8 cellular contexts compared by ENCODE assay signal in genomic region chr15:92903956-92904831, GRCh38. TPM values are rescaled to one million over a fixed set of nuclear protein-coding genes. Genes with fewer than 3 reads are reported as not detected.
DNase-seq lines count a peak whose midpoint lies in the region; ATAC-seq and TF ChIP-seq lines count a peak whose summit lies in the region.

No MANE protein-coding gene starts in this region.

- peak; percentile 93 for ATAC-seq in stimulated activated naive CD8-positive, alpha-beta T cell treated with anti-CD3 and anti-CD28 coated beads, Interleukin-15, Interleukin-2, amounts not matched to agents 100 U/mL and 50 U/mL, for 24 hours

- H3K36me3 Mint-ChIP-seq in H9 (ENCODE audit: insufficient read depth in 1 of 3, low read depth in 3 of 3) = peaks cover 23 to 50% (median 41%) of the 10 kb centered on the region in 3 experiments
- peaks cover 38% of the 10 kb centered on the region for H3K36me3 Mint-ChIP-seq in nephron (ENCODE audit: low read depth)

- H2BK15ac ChIP-seq in H9 (ENCODE audit: low read depth, low read length) = no peak overlapping the region

- H3T11ph ChIP-seq in H9 (ENCODE audit: low read length) = peak overlapping the region; percentile 30

- H3K9ac ChIP-seq in ES-I3 (ENCODE audit: low read depth, low read length) = peak overlapping the region; percentile 88
- H3K9ac ChIP-seq in H9 (ENCODE audit: extremely low read depth, insufficient read length, low read length) = peak overlapping the region; percentile 92

- peaks cover 36% of the 10 kb centered on the region for H3K4me1 ChIP-seq in ES-I3 (ENCODE audit: insufficient read depth, low read length)
- H3K4me1 ChIP-seq in H9 (ENCODE audit: insufficient read depth, low read length) = 0 out of 2 replicates have a peak, but pooled peaks cover 2% of the 10 kb centered on the region

- no peak overlapping the region for H2BK20ac ChIP-seq in H9 (ENCODE audit: low read depth, low read length, poor library complexity, severe bottlenecking)

- peak overlapping the region; percentile 67 for H3K4me3 ChIP-seq in fibroblast of the aortic adventitia (ENCODE audit: low read depth, low read length)

- peak overlapping the region; percentile 79 for H2BK5ac ChIP-seq in H9 (ENCODE audit: insufficient read length, low read length)

- no peak overlapping the region for H2AFZ ChIP-seq in H9 (ENCODE audit: low read length)

- H3K23me2 ChIP-seq in H9 (ENCODE audit: insufficient read length, low read depth, low read length, poor library complexity, severe bottlenecking) = peaks cover 12% of the 10 kb centered on the region

- no peak overlapping the region for H2BK120ac ChIP-seq in H9 (ENCODE audit: low read depth, low read length, poor library complexity, severe bottlenecking)

- H3K4me2 ChIP-seq in H9 (ENCODE audit: insufficient read depth, insufficient read length, low read length) = peak overlapping the region; percentile 73

- no peak overlapping the region for H2AK5ac ChIP-seq in H9 (ENCODE audit: insufficient read length, low read length)

- H3K56ac ChIP-seq in H9 (ENCODE audit: insufficient read length, low read depth, low read length) = peak overlapping the region; percentile 12

- H4K8ac ChIP-seq in H9 (replicated peaks; ENCODE audit: insufficient read length, low read depth, low read length) = no peak overlapping the region

- H3K14ac ChIP-seq in H9 (ENCODE audit: insufficient read depth, low read length) = peak overlapping the region; percentile 85; the same call in 1 of the 2 replicates

- H3K18ac ChIP-seq in H9 (ENCODE audit: insufficient read length, low read depth, low read length) = peak overlapping the region; percentile 80

- H4K20me1 ChIP-seq in H9 (ENCODE audit: control insufficient read depth, insufficient read depth, insufficient read length) = no peaks in the 10 kb centered on the region

- no peak overlapping the region for H4K91ac ChIP-seq in H9 (ENCODE audit: insufficient read length, low read depth, low read length)

- H3K27ac ChIP-seq in H9 (ENCODE audit: insufficient read length, low read depth, low read length) = peak overlapping the region; percentile 92

- H3K9me3 ChIP-seq in ES-I3 (ENCODE audit: control insufficient read depth, insufficient read depth, low read length) (no peaks in the 10 kb centered on the region), H9 (ENCODE audit: control insufficient read depth, low read depth, low read length) (no peaks in the 10 kb centered on the region)

- peak overlapping the region; percentile 39 for H4K5ac ChIP-seq in H9 (ENCODE audit: insufficient read length, low read depth, low read length)

- peak overlapping the region; percentile 93 to 97 for H3K4me3 Mint-ChIP-seq in H9
- H3K4me3 Mint-ChIP-seq in nephron = peak overlapping the region; percentile 92 to 100 (median 95)

- H3K4me1 Mint-ChIP-seq in H9 (peaks cover 52% of the 10 kb centered on the region in 2 experiments), nephron (peaks cover 62% of the 10 kb centered on the region)

- H2BK12ac ChIP-seq in H9 (ENCODE audit: insufficient read length, low read depth, low read length) = no peak overlapping the region

- H3K79me1 ChIP-seq in H9 (ENCODE audit: insufficient read depth, low read depth, low read length, poor library complexity, severe bottlenecking) = no peaks in the 10 kb centered on the region

- no peak overlapping the region for H3K23ac ChIP-seq in H9 (ENCODE audit: insufficient read length, low read depth, low read length)

- TF ChIP-seq CTCF in H9 (conservative IDR thresholded peaks at IDR 0.05) = no peak
- TF ChIP-seq CTCF in fibroblast of the aortic adventitia (IDR thresholded peaks at IDR 0.05; ENCODE audit: insufficient read depth, low read length) = no peak
- TF ChIP-seq CTCF in nephron (IDR thresholded peaks at IDR 0.05; ENCODE audit: unreplicated experiment in 3 of 3) = no peak

- DNase-seq in H9 = peak; percentile 99
- peak; percentile 97 for DNase-seq in M059J (ENCODE audit: low read depth)
- DNase-seq in activated effector memory CD4-positive, alpha-beta T cell treated with anti-CD3 and anti-CD28 coated beads, Interleukin-2, amount 50 U/mL, for 16 hours = peak; percentile 100
- peak; percentile 99 for DNase-seq in fibroblast of the aortic adventitia (ENCODE audit: low read depth)
- DNase-seq in stimulated activated naive CD8-positive, alpha-beta T cell treated with anti-CD3 and anti-CD28 coated beads, Interleukin-15, Interleukin-2, amounts not matched to agents 100 U/mL and 50 U/mL, for 24 hours = peak; percentile 100

- peaks cover 48% of the 10 kb centered on the region for H3K79me2 ChIP-seq in H9 (ENCODE audit: insufficient read depth, low read length)

- TF ChIP-seq POLR2A in Raji (IDR thresholded peaks at IDR 0.05; ENCODE audit: insufficient read depth, low read depth, low read length) = peak; percentile 80

- no peaks in the 10 kb centered on the region for H3K27me3 ChIP-seq in H9 (ENCODE audit: insufficient read depth, low read length)

- H3K9me3 Mint-ChIP-seq in H9 = no peaks in the 10 kb centered on the region; a peak in 1 of 5 replicates
- no peaks in the 10 kb centered on the region for H3K9me3 Mint-ChIP-seq in nephron

- no peaks in the 10 kb centered on the region for H3K27me3 Mint-ChIP-seq in H9 (ENCODE audit: low read depth)
- no peaks in the 10 kb centered on the region for H3K27me3 Mint-ChIP-seq in nephron (ENCODE audit: low read depth)

- H3K27ac Mint-ChIP-seq in H9 = peak overlapping the region; percentile 100
- H3K27ac Mint-ChIP-seq in nephron = peak overlapping the region; percentile 100

- no peak overlapping the region; the same call in 1 of the 2 replicates for H3K4ac ChIP-seq in H9 (ENCODE audit: low read depth, low read length)

- WGBS in H9 (ENCODE audit: extremely low coverage, insufficient read length, low lambda C conversion rate) = no CpG with 5 or more reads among the region's 50 CpGs

- no peaks in the 10 kb centered on the region for H3K36me3 ChIP-seq in ES-I3 (ENCODE audit: insufficient read depth, low read length)

RNA-seq across cellular contexts. Expression of gene CHD2, which starts 4.1 kb away (rescaled TPM):
- 56.7 and 63.3 TPM in 2 replicates for total RNA-seq in H9 (2021)
- 29.2 and 35.0 TPM in 2 replicates for total RNA-seq in M059J (2014; rRNA removed; shearing (Covaris generic))
- 83.7 and 253 TPM in 2 replicates for total RNA-seq in fibroblast of the aortic adventitia (ENCODE audit: low replicate concordance)

Comparison
In these comparisons a context has a peak if more than half of its experiments do, and no peak if none do; other contexts are left out.
1. Peak in every context shown above with its lines: DNase-seq, ATAC-seq, H3K4me3 ChIP-seq and H3K27ac ChIP-seq.